Comparison of ENCODE assay signal across 11 cellular contexts in genomic region chr9:38380230-38380871, GRCh38. TPM values are rescaled to one million over a fixed set of nuclear protein-coding genes. Genes with fewer than 3 reads are reported as not detected.
DNase-seq lines count a peak whose midpoint lies in the region; ATAC-seq and TF ChIP-seq lines count a peak whose summit lies in the region.
"Had no signal": no experiment of that assay in that cellular context is flagged by ENCODE, and none has a peak within 500 bp of the region (broad histone marks: within the 10 kb centered on the region; RNA-seq: fewer than 3 reads in every experiment).

No MANE protein-coding gene starts in this region.

- H3K27ac Mint-ChIP-seq in MCF 10A (ENCODE audit: low read depth, unreplicated experiment) (no peak overlapping the region), type B pancreatic cell (peak overlapping the region; percentile 83)
- H3K27ac Mint-ChIP-seq: activated T-helper 2 cell treated with anti-CD3 and anti-CD28 coated beads, Interferon-gamma antibody, Interleukin-2, Interleukin-4, amounts not matched to agents 10 μg/mL and 5 μg/mL and 100 μg/mL, durations not matched to agents 14 hours and 24 hours and 36 hours had no signal

- no peak for TF ChIP-seq CTCF in mammary epithelial cell (conservative IDR thresholded peaks at IDR 0.05 in 1 of 2, IDR thresholded peaks at IDR 0.05 in 1 of 2; ENCODE audit: extremely low read depth in 1 of 2, insufficient read depth in 1 of 2, low read depth in 1 of 2, low read length in 2 of 2)
- TF ChIP-seq CTCF in MCF 10A (IDR thresholded peaks at IDR 0.05; ENCODE audit: unreplicated experiment): no peak
- TF ChIP-seq CTCF in RWPE2 (IDR thresholded peaks at IDR 0.05; ENCODE audit: poor library complexity, severe bottlenecking): peak; percentile 20
- TF ChIP-seq CTCF in type B pancreatic cell (conservative IDR thresholded peaks at IDR 0.05): no peak

- POLR2A ChIA-PET in MCF 10A (lab: Yijun Ruan, JAX): no interaction called here

- H3K4me3 ChIP-seq in mammary epithelial cell (replicated peaks in 1 of 3; ENCODE audit: insufficient read depth in 1 of 3, low read depth in 2 of 3, low read length in 3 of 3) (no peak overlapping the region), RWPE2 (ENCODE audit: severe bottlenecking) (no peak overlapping the region)

- no peak overlapping the region for H3K9ac ChIP-seq in mammary epithelial cell (ENCODE audit: insufficient read depth, low read length)

- ATAC-seq in RWPE2 (ENCODE audit: low read depth): peak; percentile 59; the same call in 2 of the 3 replicates
- no peak for ATAC-seq in GM18861 (IDR thresholded peaks at IDR 0.05; ENCODE audit: unreplicated experiment)
- ATAC-seq in stimulated activated naive CD8-positive, alpha-beta T cell treated with anti-CD3 and anti-CD28 coated beads, Interleukin-15, Interleukin-2, amounts not matched to agents 100 U/mL and 50 U/mL, for 24 hours: no peak

- H3K9me3 Mint-ChIP-seq in MCF 10A (ENCODE audit: unreplicated experiment) (peaks cover 10% of the 10 kb centered on the region), type B pancreatic cell (peaks cover 9% of the 10 kb centered on the region)

- H3K9me3 ChIP-seq in mammary epithelial cell (replicated peaks; ENCODE audit: insufficient read depth, low read length): no peaks in the 10 kb centered on the region
- H3K9me3 ChIP-seq in RWPE2 (ENCODE audit: severe bottlenecking): peaks cover 3% of the 10 kb centered on the region

- H3K4me1 ChIP-seq in mammary epithelial cell (ENCODE audit: insufficient read depth, low read length): no peaks in the 10 kb centered on the region
- H3K4me1 ChIP-seq in RWPE2 (ENCODE audit: insufficient read depth, poor library complexity, severe bottlenecking): peaks cover 6% of the 10 kb centered on the region

- H3K4me2 ChIP-seq in mammary epithelial cell (ENCODE audit: insufficient read depth, low read depth, low read length): no peak overlapping the region

- no peak overlapping the region for H3K4me3 Mint-ChIP-seq in MCF 10A (ENCODE audit: unreplicated experiment)
- no peak overlapping the region for H3K4me3 Mint-ChIP-seq in type B pancreatic cell

- no peaks in the 10 kb centered on the region for H3K27me3 ChIP-seq in mammary epithelial cell (ENCODE audit: insufficient read depth, low read length)
- H3K27me3 ChIP-seq in RWPE2 (ENCODE audit: insufficient read depth, poor library complexity, severe bottlenecking): no peaks in the 10 kb centered on the region

- BruUV-seq in mammary epithelial cell (replicated peaks; lab: Mats Ljungman, UMichigan): no TSS peak
- no TSS peak for BruUV-seq in MCF 10A (replicated peaks; lab: Mats Ljungman, UMichigan)

- H3K79me2 ChIP-seq in mammary epithelial cell (ENCODE audit: insufficient read depth, low read length): no peaks in the 10 kb centered on the region

- H3K36me3 ChIP-seq in mammary epithelial cell (ENCODE audit: insufficient read depth, low read length): no peaks in the 10 kb centered on the region
- H3K36me3 ChIP-seq in RWPE2 (ENCODE audit: low read depth): no peaks in the 10 kb centered on the region

- CTCF ChIA-PET in mammary epithelial cell (lab: Charles Lee; ENCODE audit: low non-redundant PET) (no interaction called here), MCF 10A (lab: Yijun Ruan, JAX) (no interaction called here)

- dilution Hi-C loops in mammary epithelial cell (cut with HindIII; ENCODE audit: low sequenced_read_pairs): no loop called here

- H2AFZ ChIP-seq in mammary epithelial cell (ENCODE audit: low read depth, low read length): no peak overlapping the region

- H3K27me3 Mint-ChIP-seq in MCF 10A (ENCODE audit: insufficient read depth, unreplicated experiment) (no peaks in the 10 kb centered on the region), type B pancreatic cell (peaks cover 6% of the 10 kb centered on the region)

- WGBS in mammary epithelial cell (ENCODE audit: low coverage, missing lambda C conversion rate): 92% methylated on average over 6 of the region's 6 CpGs

- no peaks in the 10 kb centered on the region for H3K4me1 Mint-ChIP-seq in MCF 10A (ENCODE audit: insufficient read depth, unreplicated experiment)
- peaks cover 26% of the 10 kb centered on the region for H3K4me1 Mint-ChIP-seq in type B pancreatic cell (ENCODE audit: unreplicated experiment)

- H4K20me1 ChIP-seq in mammary epithelial cell (ENCODE audit: insufficient read depth, low read length): no peaks in the 10 kb centered on the region

- H3K27ac ChIP-seq in mammary epithelial cell (ENCODE audit: insufficient read depth, low read depth, low read length) (no peak overlapping the region), RWPE2 (ENCODE audit: poor library complexity, severe bottlenecking) (no peak overlapping the region)

- peak; percentile 43 for DNase-seq in mammary epithelial cell
- DNase-seq in MCF 10A (ENCODE audit: unreplicated experiment): no peak
- DNase-seq in RWPE2 (ENCODE audit: low spot score): no peak
- DNase-seq in left kidney (ENCODE audit: low read depth, low spot score): peak; percentile 75
- no peak for DNase-seq in type B pancreatic cell (ENCODE audit: extremely low spot score, unreplicated experiment)
- no peak for DNase-seq in stimulated activated naive CD8-positive, alpha-beta T cell treated with anti-CD3 and anti-CD28 coated beads, Interleukin-15, Interleukin-2, amounts not matched to agents 100 U/mL and 50 U/mL, for 24 hours
- DNase-seq in H4 (ENCODE audit: low spot score): no peak
- DNase-seq: activated CD4-positive, alpha-beta T cell treated with anti-CD3 and anti-CD28 coated beads, Interleukin-2, amount 50 U/mL, for 1 hour had no signal

- in situ Hi-C loops in mammary epithelial cell (cut with MboI; ENCODE audit: low sequenced_read_pairs in 2 of 2): loop anchor here in 1 of 2 donors (25.0 kb wide), 1 partner anchor 318 kb away; the partner anchor contains the start of gene SHB

- no peaks in the 10 kb centered on the region for H3K36me3 Mint-ChIP-seq in MCF 10A (ENCODE audit: insufficient read depth, unreplicated experiment)
- no peaks in the 10 kb centered on the region for H3K36me3 Mint-ChIP-seq in type B pancreatic cell

- intact Hi-C loops in mammary epithelial cell (cut with micrococcal nuclease) (no loop called here), MCF 10A (cut with micrococcal nuclease) (no loop called here)

RNA-seq across cellular contexts. Expression of gene ALDH1B1, which starts 12.2 kb away (rescaled TPM):
- total RNA-seq in mammary epithelial cell: 10 to 100 TPM; 30.0 to 69.8 TPM
- 35.3 TPM for polyA plus RNA-seq in mammary epithelial cell
- 37.9 TPM for polyA minus RNA-seq in mammary epithelial cell
- 17.5 and 26.2 TPM in 2 replicates for total RNA-seq in MCF 10A (2022)
- 13.3 and 29.1 TPM in 2 replicates for total RNA-seq in type B pancreatic cell (ENCODE audit: low replicate concordance)
- total RNA-seq in H4 (2014; rRNA removed; shearing (Covaris generic)): 19.5 and 29.5 TPM in 2 replicates

RNA-seq across cellular contexts. Expression of gene IGFBPL1, which starts 43.9 kb away (rescaled TPM):
- total RNA-seq in mammary epithelial cell (not detected), MCF 10A (2022) (not detected in 2 replicates), type B pancreatic cell (ENCODE audit: low replicate concordance) (9.7 and 26.7 TPM in 2 replicates)
- 0.11 TPM for polyA plus RNA-seq in mammary epithelial cell
- polyA minus RNA-seq in mammary epithelial cell: not detected
- 0.58 TPM in 1 of 2 replicates, not detected in the other for total RNA-seq in H4 (2014; rRNA removed; shearing (Covaris generic))
- total RNA-seq: G401 had no signal

Comparison
In these comparisons a context has a peak if more than half of its experiments do, and no peak if none do; other contexts are left out.
1. DNase-seq: peak in mammary epithelial cell (single experiment) and left kidney (single experiment); none in MCF 10A (single experiment), RWPE2 (single experiment), type B pancreatic cell (single experiment), stimulated activated naive CD8-positive, alpha-beta T cell treated with anti-CD3 and anti-CD28 coated beads, Interleukin-15, Interleukin-2, amounts not matched to agents 100 U/mL and 50 U/mL, for 24 hours (single experiment) and H4 (single experiment).